In the genomic region with DNA sequence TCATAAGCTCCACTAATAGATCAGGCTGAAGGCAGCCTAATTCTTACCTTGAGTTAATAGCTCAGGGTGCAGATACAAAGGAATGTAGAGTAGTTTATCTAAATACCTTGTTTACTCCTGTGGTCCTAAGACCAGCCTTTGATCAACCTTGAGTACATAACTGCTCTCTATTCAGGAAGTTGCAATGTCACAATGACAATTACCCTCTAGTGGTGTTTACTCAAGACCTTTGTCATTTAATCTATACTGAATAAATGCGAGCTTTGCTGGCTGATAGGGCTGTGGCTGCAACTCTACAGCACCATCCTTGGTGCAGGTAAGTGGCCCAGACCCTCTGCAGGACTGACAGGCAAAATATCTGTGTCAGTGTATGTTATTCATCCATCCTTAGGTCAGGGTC, we compare ENCODE assay signal across 21 cellular contexts.
"Had no signal": no experiment of that assay in that cellular context is flagged by ENCODE, and none has a peak within 500 bp of the region (broad histone marks: within the 10 kb centered on the region; RNA-seq: fewer than 3 reads in every experiment).

No MANE protein-coding gene starts in this region.

- DNase-seq: dorsolateral prefrontal cortex; effector CD4-positive, alpha-beta T cell; hypothalamus; kidney; left cardiac atrium; left lung; mesenchymal stem cell; midbrain; naive thymus-derived CD4-positive, alpha-beta T cell; sigmoid colon; stimulated activated CD4-positive, alpha-beta T cell treated with anti-CD3 and anti-CD28 coated beads, Interleukin-4, amount 100 ng/mL, for 4 hours; upper lobe of left lung had no signal

- ATAC-seq: left cardiac atrium; left lung; naive thymus-derived CD4-positive, alpha-beta T cell; stimulated activated memory B cell treated with anti-CD40 and anti-IgM and Interleukin-4, amounts not matched to agents 10 μg/mL and 1 μg/mL and 100 μg/mL, for 72 hours had no signal

- H3K27ac ChIP-seq: dorsolateral prefrontal cortex, left lung, neural progenitor cell, prostate gland, right atrium auricular region, sigmoid colon, thoracic aorta, tibial nerve, upper lobe of left lung had no signal

- FAIRE-seq: colon, frontal cortex, kidney, urothelium cell line had no signal
